ENCODE assay signal across 18 cellular contexts in the genomic region with DNA sequence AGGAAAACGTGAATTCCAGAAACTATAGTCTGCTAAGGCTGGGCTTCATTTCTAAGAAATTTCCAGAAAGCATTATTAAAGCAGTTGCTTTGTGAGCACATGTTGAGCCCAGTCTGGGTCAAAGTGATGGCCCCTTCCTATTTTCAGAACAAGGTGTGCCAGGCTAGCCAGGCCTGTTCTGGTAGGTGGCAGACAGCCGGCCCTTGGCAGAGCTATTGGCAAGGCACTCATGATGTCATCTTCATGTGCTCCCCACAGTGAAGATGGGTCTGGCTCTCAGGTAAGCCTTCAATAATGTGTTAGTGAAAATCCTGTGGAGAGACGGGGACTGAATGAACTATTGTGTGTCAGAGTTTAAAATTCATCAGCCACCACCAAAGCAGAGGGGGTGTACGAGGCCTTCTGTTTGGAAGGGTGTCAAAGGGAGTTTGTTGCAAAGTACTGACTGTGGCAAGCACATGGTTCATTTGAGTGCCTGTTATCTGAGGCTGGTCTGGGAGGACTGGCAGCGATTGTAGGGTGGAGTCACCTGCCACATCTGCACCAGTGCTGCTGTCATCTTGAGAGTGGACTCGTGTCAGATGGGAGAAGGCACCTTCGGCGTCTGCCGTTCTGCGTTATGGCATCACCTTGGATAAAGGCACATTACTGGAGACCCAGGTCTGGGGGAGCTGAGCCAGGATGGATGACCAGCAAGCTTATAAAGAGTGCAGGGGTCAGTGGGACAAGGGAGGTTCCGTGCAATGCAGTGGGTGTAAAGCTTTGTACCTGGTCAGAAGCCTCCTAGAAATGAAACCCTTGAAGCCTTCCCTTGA.
"Had no signal": no experiment of that assay in that cellular context is flagged by ENCODE, and none has a peak within 500 bp of the region (broad histone marks: within the 10 kb centered on the region; RNA-seq: fewer than 3 reads in every experiment).

No MANE protein-coding gene starts in this region.

- DNase-seq: activated CD4-positive, alpha-beta T cell treated with anti-CD3 and anti-CD28 coated beads, Interleukin-2, amount 10 ng/mL, durations not matched to agents 24 days and 14 days; activated CD8-positive, alpha-beta memory T cell treated with anti-CD3 and anti-CD28 coated beads for 24 hours; activated naive CD4-positive, alpha-beta T cell treated with anti-CD3 and anti-CD28 coated beads, Interleukin-2, amount 50 U/mL, for 16 hours; activated T-cell treated with anti-CD3 and anti-CD28 coated beads for 4 hours; adrenal gland; gastrocnemius medialis; kidney glomerular epithelial cell; lower lobe of right lung; mucosa of descending colon; naive thymus-derived CD8-positive, alpha-beta T cell; occipital lobe; SK-N-SH; stimulated activated CD4-positive, alpha-beta T cell treated with anti-CD3 and anti-CD28 coated beads, Interleukin-4, amount 100 ng/mL, for 24 hours; stomach; T-helper 1 cell; transverse colon had no signal

- H3K9me3 ChIP-seq: adrenal gland, gastrocnemius medialis, lower lobe of right lung, SK-N-SH, stomach, transverse colon had no signal

- H3K27ac ChIP-seq: adrenal gland, gastrocnemius medialis, lower lobe of right lung, stomach, transverse colon had no signal

- H3K27me3 ChIP-seq: adrenal gland, gastrocnemius medialis, stomach, transverse colon had no signal

- H3K4me3 ChIP-seq: adrenal gland, gastrocnemius medialis, lower lobe of right lung, mucosa of descending colon, stomach, transverse colon had no signal

- ATAC-seq: activated T-helper 17 cell treated with anti-CD3 and anti-CD28 coated beads, Interleukin-2, amount 50 U/mL, for 72 hours; gastrocnemius medialis; lower lobe of right lung; mucosa of descending colon; naive thymus-derived CD8-positive, alpha-beta T cell; WTC11 had no signal

- H3K36me3 ChIP-seq: adrenal gland, gastrocnemius medialis, lower lobe of right lung, stomach, transverse colon had no signal
